In the genomic region with DNA sequence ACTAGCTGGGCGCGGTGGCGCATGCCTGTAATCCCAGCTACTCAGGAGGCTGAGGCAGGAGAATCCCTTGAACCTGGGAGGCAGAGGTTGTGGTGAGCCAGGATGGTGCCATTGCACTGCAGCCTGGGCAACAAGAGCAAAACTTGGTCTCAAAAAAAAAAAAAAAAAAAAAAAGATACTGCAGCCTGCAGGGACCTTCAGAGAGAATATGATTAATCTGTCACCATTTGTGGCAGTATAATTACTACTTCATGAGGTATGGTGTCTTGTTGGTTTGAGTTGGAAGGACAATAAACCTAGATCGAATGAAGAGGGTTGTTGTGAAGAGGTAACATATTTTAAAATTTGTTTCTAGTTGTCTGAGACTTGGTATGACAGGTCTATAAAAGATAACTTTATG, we compare ENCODE assay signal across 7 cellular contexts. TPM values are rescaled to one million over a fixed set of nuclear protein-coding genes. Genes with fewer than 3 reads are reported as not detected.
DNase-seq lines count a peak whose midpoint lies in the region; ATAC-seq and TF ChIP-seq lines count a peak whose summit lies in the region.
"Not testable (repeated sequence)": the region's sequence is repeated elsewhere in the genome, so short reads cannot be mapped to it uniquely, and the experiment has no call there.

No MANE protein-coding gene starts in this region.

- DNase-seq in CD8-positive, alpha-beta T cell; T-helper 17 cell; activated CD8-positive, alpha-beta T cell treated with anti-CD3 and anti-CD28 coated beads for 36 hours; effector memory CD8-positive, alpha-beta T cell; natural killer cell: not testable (repeated sequence)

- not testable (repeated sequence) for H3K9me3 ChIP-seq in CD8-positive, alpha-beta T cell (ENCODE audit: low read length); T-helper 17 cell (ENCODE audit: control insufficient read depth, low read length, poor library complexity, severe bottlenecking)

- not testable (repeated sequence) for H3K27me3 ChIP-seq in CD8-positive, alpha-beta T cell (ENCODE audit: insufficient read depth, low read length); KMS-11 (ENCODE audit: insufficient read depth, low read depth)

- POLR2A ChIA-PET in CD8-positive, alpha-beta T cell (lab: Charles Lee); activated CD8-positive, alpha-beta T cell treated with anti-CD3 and anti-CD28 coated beads for 36 hours (lab: Charles Lee): not testable (repeated sequence)

- H3K27ac ChIP-seq in CD8-positive, alpha-beta T cell (ENCODE audit: low read depth, low read length); KMS-11: not testable (repeated sequence)

- peak overlapping the region; percentile 17; the same call in 1 of the 2 replicates for H3K4me2 ChIP-seq in KMS-11

- not testable (repeated sequence) for H3K4me3 ChIP-seq in CD8-positive, alpha-beta T cell (ENCODE audit: low read depth, low read length); KMS-11 (IDR thresholded peaks at IDR 0.05; ENCODE audit: insufficient read depth, low read depth, low read length)

- H3K27me3 Mint-ChIP-seq in CD8-positive, alpha-beta T cell (ENCODE audit: low read depth); T-helper 17 cell; activated CD8-positive, alpha-beta T cell treated with anti-CD3 and anti-CD28 coated beads for 36 hours; activated naive CD4-positive, alpha-beta T cell treated with anti-CD3 and anti-CD28 coated beads, Interleukin-2, amount 50 U/mL, for 24 hours; effector memory CD8-positive, alpha-beta T cell; natural killer cell (ENCODE audit: low read depth in 2 of 2): not testable (repeated sequence)

- not testable (repeated sequence) for H3K9ac ChIP-seq in KMS-11

- intact Hi-C loops in CD8-positive, alpha-beta T cell (cut with DNase I, micrococcal nuclease); activated CD8-positive, alpha-beta T cell treated with anti-CD3 and anti-CD28 coated beads for 36 hours (cut with micrococcal nuclease); natural killer cell (cut with micrococcal nuclease): not testable (repeated sequence)

- not testable (repeated sequence) for ATAC-seq in CD8-positive, alpha-beta T cell; T-helper 17 cell; activated CD8-positive, alpha-beta T cell treated with anti-CD3 and anti-CD28 coated beads for 36 hours; effector memory CD8-positive, alpha-beta T cell (replicated peaks); natural killer cell

- peak overlapping the region; percentile 20 for H3K4me3 Mint-ChIP-seq in CD8-positive, alpha-beta T cell
- not testable (repeated sequence) for H3K4me3 Mint-ChIP-seq in T-helper 17 cell; activated CD8-positive, alpha-beta T cell treated with anti-CD3 and anti-CD28 coated beads for 36 hours; activated naive CD4-positive, alpha-beta T cell treated with anti-CD3 and anti-CD28 coated beads, Interleukin-2, amount 50 U/mL, for 24 hours; natural killer cell
- H3K4me3 Mint-ChIP-seq in effector memory CD8-positive, alpha-beta T cell, result peak overlapping the region; percentile 1 to 64

- not testable (repeated sequence) for H2AFZ ChIP-seq in KMS-11 (ENCODE audit: low read depth)

- H3K4me1 ChIP-seq in CD8-positive, alpha-beta T cell (ENCODE audit: insufficient read depth, low read length), result peaks cover 80% of the 10 kb centered on the region
- H3K4me1 ChIP-seq in KMS-11 (ENCODE audit: low read depth, poor library complexity, severe bottlenecking), result peaks cover 82% of the 10 kb centered on the region

- H3K36me3 Mint-ChIP-seq in CD8-positive, alpha-beta T cell, result peaks cover 17% of the 10 kb centered on the region
- not testable (repeated sequence) for H3K36me3 Mint-ChIP-seq in T-helper 17 cell (ENCODE audit: low read depth); natural killer cell
- H3K36me3 Mint-ChIP-seq in activated CD8-positive, alpha-beta T cell treated with anti-CD3 and anti-CD28 coated beads for 36 hours (ENCODE audit: low read depth), result peaks cover 38% of the 10 kb centered on the region
- H3K36me3 Mint-ChIP-seq in activated naive CD4-positive, alpha-beta T cell treated with anti-CD3 and anti-CD28 coated beads, Interleukin-2, amount 50 U/mL, for 24 hours, result peaks cover 11% of the 10 kb centered on the region
- peaks cover 19% of the 10 kb centered on the region for H3K36me3 Mint-ChIP-seq in effector memory CD8-positive, alpha-beta T cell (ENCODE audit: insufficient read depth)

- H3K9me3 Mint-ChIP-seq in CD8-positive, alpha-beta T cell; activated CD8-positive, alpha-beta T cell treated with anti-CD3 and anti-CD28 coated beads for 36 hours; activated naive CD4-positive, alpha-beta T cell treated with anti-CD3 and anti-CD28 coated beads, Interleukin-2, amount 50 U/mL, for 24 hours; effector memory CD8-positive, alpha-beta T cell; natural killer cell: not testable (repeated sequence)

- peak overlapping the region; percentile 65 for H3K27ac Mint-ChIP-seq in CD8-positive, alpha-beta T cell
- H3K27ac Mint-ChIP-seq in T-helper 17 cell, result peak overlapping the region; percentile 98
- H3K27ac Mint-ChIP-seq in activated CD8-positive, alpha-beta T cell treated with anti-CD3 and anti-CD28 coated beads for 36 hours, result peak overlapping the region; percentile 71
- peak overlapping the region; percentile 83 for H3K27ac Mint-ChIP-seq in activated naive CD4-positive, alpha-beta T cell treated with anti-CD3 and anti-CD28 coated beads, Interleukin-2, amount 50 U/mL, for 24 hours
- H3K27ac Mint-ChIP-seq in effector memory CD8-positive, alpha-beta T cell, result peak overlapping the region; percentile 53 to 76
- peak overlapping the region; percentile 41 to 68 for H3K27ac Mint-ChIP-seq in natural killer cell

- TF ChIP-seq CTCF in CD8-positive, alpha-beta T cell (IDR thresholded peaks at IDR 0.05); KMS-11 (conservative IDR thresholded peaks at IDR 0.05; ENCODE audit: low read depth, low read length); activated CD8-positive, alpha-beta T cell treated with anti-CD3 and anti-CD28 coated beads for 36 hours (IDR thresholded peaks at IDR 0.05); natural killer cell (IDR thresholded peaks at IDR 0.05): not testable (repeated sequence)

- CTCF ChIA-PET in CD8-positive, alpha-beta T cell (lab: Charles Lee), result not testable (repeated sequence)
- CTCF ChIA-PET in activated CD8-positive, alpha-beta T cell treated with anti-CD3 and anti-CD28 coated beads for 36 hours (lab: Charles Lee), result interaction anchor here (0.9 kb wide), 1 partner anchor 56 kb away, joined by 3 read pairs; no protein-coding TSS in a partner anchor

- peaks cover 96% of the 10 kb centered on the region for H3K79me2 ChIP-seq in KMS-11 (ENCODE audit: insufficient read depth, low read depth)

- not testable (repeated sequence) for H3K36me3 ChIP-seq in CD8-positive, alpha-beta T cell (ENCODE audit: insufficient read depth, low read length); KMS-11 (ENCODE audit: insufficient read depth)

- peaks cover 85% of the 10 kb centered on the region for H3K4me1 Mint-ChIP-seq in CD8-positive, alpha-beta T cell (ENCODE audit: low read depth)
- H3K4me1 Mint-ChIP-seq in T-helper 17 cell, result peaks cover 55% of the 10 kb centered on the region
- peaks cover 80% of the 10 kb centered on the region for H3K4me1 Mint-ChIP-seq in activated CD8-positive, alpha-beta T cell treated with anti-CD3 and anti-CD28 coated beads for 36 hours (ENCODE audit: low read depth)
- H3K4me1 Mint-ChIP-seq in activated naive CD4-positive, alpha-beta T cell treated with anti-CD3 and anti-CD28 coated beads, Interleukin-2, amount 50 U/mL, for 24 hours, result peaks cover 91% of the 10 kb centered on the region
- peaks cover 50 to 81% of the 10 kb centered on the region in 2 donors for H3K4me1 Mint-ChIP-seq in effector memory CD8-positive, alpha-beta T cell (ENCODE audit: low read depth in 2 of 2)
- H3K4me1 Mint-ChIP-seq in natural killer cell, result peaks cover 75 to 76% of the 10 kb centered on the region in 2 donors

- not testable (repeated sequence) for H4K20me1 ChIP-seq in KMS-11 (ENCODE audit: insufficient read depth)

RNA-seq across cellular contexts. Expression of a gene that starts 13.2 kb away (rescaled TPM):
- 10 to 100 TPM; 63.4 to 68.5 TPM for total RNA-seq in CD8-positive, alpha-beta T cell
- total RNA-seq in T-helper 17 cell (100 to 1,000 TPM; 109 to 112 TPM), natural killer cell (100 to 1,000 TPM in 2 of 3 donors, 10 to 100 TPM in 1; 83.7 to 112 (median 104) TPM)
- 100 to 1,000 TPM; 197 to 198 TPM for total RNA-seq in activated CD8-positive, alpha-beta T cell treated with anti-CD3 and anti-CD28 coated beads for 36 hours
